1 cellular context compared by ENCODE assay signal in genomic region chr19:49692102-49692599, GRCh38.
TF ChIP-seq lines count a peak whose summit lies in the region.

No MANE protein-coding gene starts in this region.

TF ChIP-seq in IMR-90, 13 proteins besides CTCF, POLR2A, EP300 and RAD21:
- TF ChIP-seq CHD1 (IDR thresholded peaks at IDR 0.05; ENCODE audit: low read depth, low read length) (no peak), NFE2L2 (IDR thresholded peaks at IDR 0.05; ENCODE audit: low read depth, low read length) (no peak), RFX5 (IDR thresholded peaks at IDR 0.05; ENCODE audit: low read depth, low read length) (no peak), SMC3 (IDR thresholded peaks at IDR 0.05; ENCODE audit: low read depth, low read length) (no peak), ELK1 (IDR thresholded peaks at IDR 0.05; ENCODE audit: borderline replicate concordance, low read depth, low read length) (no peak), MXI1 (IDR thresholded peaks at IDR 0.05; ENCODE audit: borderline replicate concordance, low read depth, low read length) (no peak), FOS (IDR thresholded peaks at IDR 0.05; ENCODE audit: low read depth, low read length) (no peak)
